In the genomic region with DNA sequence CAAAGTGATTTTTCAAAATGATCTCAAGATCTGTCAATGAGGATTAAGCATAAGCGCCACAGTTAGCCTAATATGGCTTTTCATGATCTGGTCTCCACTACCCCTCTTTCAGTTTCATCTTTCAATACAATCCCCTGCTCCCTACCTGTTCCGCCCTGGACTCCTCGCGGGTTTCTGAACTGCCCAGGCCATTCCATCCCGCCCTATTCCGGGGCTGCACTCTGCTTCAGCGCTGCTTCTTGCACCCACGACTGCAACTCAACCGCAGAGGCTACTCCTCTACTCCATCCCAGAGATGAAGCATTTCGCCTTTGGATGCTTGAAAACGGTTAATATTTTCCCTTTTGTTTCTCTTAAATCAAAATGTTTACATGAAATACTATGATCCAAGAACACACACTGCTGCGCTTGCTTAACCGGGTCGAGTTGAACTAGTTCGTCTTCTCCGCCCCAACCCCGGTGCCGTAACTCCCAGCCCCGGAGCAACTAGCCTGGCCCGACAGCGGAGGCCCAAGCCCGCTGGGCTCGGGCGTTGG, we compare ENCODE assay signal across 8 cellular contexts. TPM values are rescaled to one million over a fixed set of nuclear protein-coding genes. Genes with fewer than 3 reads are reported as not detected.
DNase-seq lines count a peak whose midpoint lies in the region; ATAC-seq and TF ChIP-seq lines count a peak whose summit lies in the region.

No MANE protein-coding gene starts in this region.

- H3K27ac Mint-ChIP-seq in endothelial cell (ENCODE audit: unreplicated experiment) = peak overlapping the region; percentile 64
- peak overlapping the region; percentile 89 to 97 (median 96) for H3K27ac Mint-ChIP-seq in naive thymus-derived CD4-positive, alpha-beta T cell

- H3K4me1 Mint-ChIP-seq in endothelial cell (ENCODE audit: unreplicated experiment) = peaks cover 30% of the 10 kb centered on the region
- H3K4me1 Mint-ChIP-seq in naive thymus-derived CD4-positive, alpha-beta T cell = peaks cover 30 to 73% (median 67%) of the 10 kb centered on the region in 7 donors

- H3K27me3 Mint-ChIP-seq in endothelial cell (ENCODE audit: unreplicated experiment) = peaks cover 5% of the 10 kb centered on the region
- H3K27me3 Mint-ChIP-seq in naive thymus-derived CD4-positive, alpha-beta T cell = no peaks in the 10 kb centered on the region

- peak; percentile 9 to 39 for DNase-seq in SJCRH30
- peak; percentile 18 for DNase-seq in endothelial cell (ENCODE audit: low spot score)
- DNase-seq in naive thymus-derived CD4-positive, alpha-beta T cell = no peak
- DNase-seq in NCI-H226 = no peak
- no peak for DNase-seq in GF-D8 (lab: John Stamatoyannopoulos, UW)

- H3K36me3 ChIP-seq in BLaER1 treated with 17β-estradiol and CSF1 and Interleukin-3, amounts not matched to agents 10 nM and 100 nM = peaks cover 2 to 25% (median 15%) of the 10 kb centered on the region in 11 experiments; a peak in 13 of 22 replicates
- no peaks in the 10 kb centered on the region for H3K36me3 ChIP-seq in SJCRH30
- no peaks in the 10 kb centered on the region for H3K36me3 ChIP-seq in naive thymus-derived CD4-positive, alpha-beta T cell (ENCODE audit: control insufficient read depth in 2 of 3, insufficient read depth in 3 of 3, low read length in 3 of 3)

- POLR2A ChIA-PET in naive thymus-derived CD4-positive, alpha-beta T cell (lab: Charles Lee) = interaction anchor here (0.6 to 1.6 kb wide), 4 partner anchors 14 to 207 kb away, joined by 3 to 5 read pairs (median 3); a partner anchor contains a TSS

- peaks cover 36 to 42% (median 37%) of the 10 kb centered on the region in 11 experiments for H4K20me1 ChIP-seq in BLaER1 treated with 17β-estradiol and CSF1 and Interleukin-3, amounts not matched to agents 10 nM and 100 nM

- TF ChIP-seq CTCF in endothelial cell (IDR thresholded peaks at IDR 0.05; ENCODE audit: unreplicated experiment) = no peak

- H3K36me3 Mint-ChIP-seq in endothelial cell (ENCODE audit: low read depth, unreplicated experiment) = peaks cover 7% of the 10 kb centered on the region
- H3K36me3 Mint-ChIP-seq in naive thymus-derived CD4-positive, alpha-beta T cell = peaks cover 0 to 32% (median 0%) of the 10 kb centered on the region in 5 donors

- intact Hi-C loops in naive thymus-derived CD4-positive, alpha-beta T cell (cut with micrococcal nuclease) = loop anchor here (1.0 to 10.0 kb wide), 18 partner anchors 7 to 1951 kb away; a partner anchor contains a TSS

- peaks cover 0 to 7% (median 0%) of the 10 kb centered on the region in 11 experiments; a peak in 2 of 22 replicates for H3K9me3 ChIP-seq in BLaER1 treated with 17β-estradiol and CSF1 and Interleukin-3, amounts not matched to agents 10 nM and 100 nM (replicated peaks in 1 of 11)
- no peaks in the 10 kb centered on the region for H3K9me3 ChIP-seq in SJCRH30 (replicated peaks)
- H3K9me3 ChIP-seq in naive thymus-derived CD4-positive, alpha-beta T cell (ENCODE audit: control insufficient read depth in 2 of 3, low read length in 3 of 3) = no peaks in the 10 kb centered on the region

- H3K27me3 ChIP-seq in BLaER1 treated with 17β-estradiol and CSF1 and Interleukin-3, amounts not matched to agents 10 nM and 100 nM = no peaks in the 10 kb centered on the region
- no peaks in the 10 kb centered on the region for H3K27me3 ChIP-seq in SJCRH30
- no peaks in the 10 kb centered on the region for H3K27me3 ChIP-seq in naive thymus-derived CD4-positive, alpha-beta T cell (ENCODE audit: control insufficient read depth in 2 of 2, insufficient read depth in 2 of 2, low read length in 2 of 2)

- H3K4me1 ChIP-seq in BLaER1 treated with 17β-estradiol and CSF1 and Interleukin-3, amounts not matched to agents 10 nM and 100 nM = peaks cover 44 to 69% (median 61%) of the 10 kb centered on the region in 10 experiments
- H3K4me1 ChIP-seq in SJCRH30 = no peaks in the 10 kb centered on the region
- H3K4me1 ChIP-seq in naive thymus-derived CD4-positive, alpha-beta T cell (ENCODE audit: control insufficient read depth in 2 of 2, insufficient read depth in 2 of 2, low read length in 2 of 2) = peaks cover 25 to 31% of the 10 kb centered on the region in 2 donors

- peak overlapping the region; percentile 85 to 98 (median 95) for H3K4me2 ChIP-seq in BLaER1 treated with 17β-estradiol and CSF1 and Interleukin-3, amounts not matched to agents 10 nM and 100 nM

- H3K9me3 Mint-ChIP-seq in endothelial cell (ENCODE audit: unreplicated experiment) = no peaks in the 10 kb centered on the region
- peaks cover 0 to 3% (median 0%) of the 10 kb centered on the region in 11 donors for H3K9me3 Mint-ChIP-seq in naive thymus-derived CD4-positive, alpha-beta T cell

- H3K4me3 ChIP-seq in BLaER1 treated with 17β-estradiol and CSF1 and Interleukin-3, amounts not matched to agents 10 nM and 100 nM = peak overlapping the region; percentile 78 to 99 (median 92)
- peak overlapping the region; percentile 79 for H3K4me3 ChIP-seq in SJCRH30
- H3K4me3 ChIP-seq in naive thymus-derived CD4-positive, alpha-beta T cell (ENCODE audit: low read length) = peak overlapping the region; percentile 86

- ATAC-seq in GM18907 (IDR thresholded peaks at IDR 0.05; ENCODE audit: unreplicated experiment) (peak; percentile 26), HG03457 (IDR thresholded peaks at IDR 0.05; ENCODE audit: unreplicated experiment) (peak; percentile 19)
- no peak for ATAC-seq in naive thymus-derived CD4-positive, alpha-beta T cell

- CTCF ChIA-PET in naive thymus-derived CD4-positive, alpha-beta T cell (lab: Charles Lee) = no interaction called here

- peak overlapping the region; percentile 58 to 94 (median 90); a peak in 21 of 22 replicates for H3K27ac ChIP-seq in BLaER1 treated with 17β-estradiol and CSF1 and Interleukin-3, amounts not matched to agents 10 nM and 100 nM
- peak overlapping the region; percentile 59 for H3K27ac ChIP-seq in SJCRH30
- peak overlapping the region; percentile 79 for H3K27ac ChIP-seq in naive thymus-derived CD4-positive, alpha-beta T cell (ENCODE audit: low read depth, low read length)

- peak overlapping the region; percentile 95 for H3K4me3 Mint-ChIP-seq in endothelial cell (ENCODE audit: unreplicated experiment)
- H3K4me3 Mint-ChIP-seq in naive thymus-derived CD4-positive, alpha-beta T cell = peak overlapping the region; percentile 87 to 97 (median 94)

- peak overlapping the region; percentile 88 to 94 (median 93) for H3K9ac ChIP-seq in BLaER1 treated with 17β-estradiol and CSF1 and Interleukin-3, amounts not matched to agents 10 nM and 100 nM

RNA-seq across cellular contexts. Expression of a gene that starts 0.7 kb away (rescaled TPM):
- total RNA-seq in SJCRH30 (2014; rRNA removed; shearing (Covaris generic)) = 16.9 and 18.2 TPM in 2 replicates
- total RNA-seq in endothelial cell (ENCODE audit: unreplicated experiment) = 39.7 TPM
- total RNA-seq in naive thymus-derived CD4-positive, alpha-beta T cell = 10 to 100 TPM; 48.3 to 66.9 (median 58.2) TPM
- polyA plus RNA-seq in naive thymus-derived CD4-positive, alpha-beta T cell = 10 to 100 TPM; 12.1 to 13.6 TPM

Comparison
In these comparisons a context has a peak if more than half of its experiments do, and no peak if none do; other contexts are left out.
1. DNase-seq: peak in SJCRH30 (2 of 2) and endothelial cell (single experiment); none in naive thymus-derived CD4-positive, alpha-beta T cell (0 of 9), NCI-H226 (single experiment) and GF-D8 (single experiment).
2. Peak in every context shown above with its lines, with median percentiles within 50 percentile points of each other: H3K27ac ChIP-seq and H3K4me3 ChIP-seq.